In the genomic region with DNA sequence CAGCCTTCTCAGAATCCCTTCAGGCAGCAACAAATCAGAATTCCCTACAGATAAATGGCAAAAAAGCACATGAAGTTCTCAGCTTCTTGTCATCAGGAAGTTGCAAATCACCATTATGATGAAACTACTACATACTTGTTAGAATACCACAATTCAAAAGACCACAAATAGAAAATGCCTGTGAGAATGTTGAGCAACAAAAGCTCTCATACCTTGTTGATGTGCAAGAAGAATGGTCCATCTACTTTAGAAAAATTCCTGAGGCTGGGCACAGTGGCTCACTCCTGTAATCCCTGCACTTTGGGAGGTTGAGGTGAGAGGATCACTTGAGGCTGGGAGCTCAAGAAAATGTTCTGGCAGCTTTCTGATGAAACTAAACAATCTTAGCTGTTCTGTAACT, we compare ENCODE assay signal across 21 cellular contexts.
"Had no signal": no experiment of that assay in that cellular context is flagged by ENCODE, and none has a peak within 500 bp of the region (broad histone marks: within the 10 kb centered on the region; RNA-seq: fewer than 3 reads in every experiment).

No MANE protein-coding gene starts in this region.

- H3K27ac ChIP-seq: KMS-11 had no signal

- DNase-seq: activated CD4-positive, alpha-beta T cell treated with anti-CD3 and anti-CD28 coated beads for 48 hours; activated CD4-positive, alpha-beta T cell treated with anti-CD3 and anti-CD28 coated beads, Interleukin-2, amount 50 U/mL, for 48 hours; activated CD4-positive, CD25-positive, alpha-beta regulatory T cell treated with anti-CD3 and anti-CD28 coated beads, Interleukin-2, amount 50 U/mL, for 72 hours; activated CD8-positive, alpha-beta memory T cell treated with anti-CD3 and anti-CD28 coated beads, Interleukin-2, amount 10 ng/mL, durations not matched to agents 7 days and 5 days; activated effector memory CD4-positive, alpha-beta T cell treated with Interleukin-2 at 50 U/mL for 16 hours; activated naive CD4-positive, alpha-beta T cell; activated T-cell treated with anti-CD3 and anti-CD28 coated beads, Interleukin-2, amount 50 U/mL, for 24 hours; amygdala; central memory CD4-positive, alpha-beta T cell; MG63; NCI-H1048; NCI-H1417; NCI-H1930; NCI-H2171; NCI-H2227 treated with DMSO at 0.1 percent for 48 hours; NCI-H526 treated with DMSO at 0.1 percent for 48 hours; NCI-H82; PC-3; SHP77 treated with DMSO at 0.1 percent for 48 hours had no signal

- H3K36me3 ChIP-seq: MG63 had no signal

- H3K4me3 ChIP-seq: MG63 had no signal

- ATAC-seq: activated CD8-positive, alpha-beta memory T cell treated with anti-CD3 and anti-CD28 coated beads, Interleukin-2, amount 10 ng/mL, durations not matched to agents 7 days and 5 days; PC-3; WTC11 had no signal
